ENCODE assay signal across 1 cellular context in the genomic region with DNA sequence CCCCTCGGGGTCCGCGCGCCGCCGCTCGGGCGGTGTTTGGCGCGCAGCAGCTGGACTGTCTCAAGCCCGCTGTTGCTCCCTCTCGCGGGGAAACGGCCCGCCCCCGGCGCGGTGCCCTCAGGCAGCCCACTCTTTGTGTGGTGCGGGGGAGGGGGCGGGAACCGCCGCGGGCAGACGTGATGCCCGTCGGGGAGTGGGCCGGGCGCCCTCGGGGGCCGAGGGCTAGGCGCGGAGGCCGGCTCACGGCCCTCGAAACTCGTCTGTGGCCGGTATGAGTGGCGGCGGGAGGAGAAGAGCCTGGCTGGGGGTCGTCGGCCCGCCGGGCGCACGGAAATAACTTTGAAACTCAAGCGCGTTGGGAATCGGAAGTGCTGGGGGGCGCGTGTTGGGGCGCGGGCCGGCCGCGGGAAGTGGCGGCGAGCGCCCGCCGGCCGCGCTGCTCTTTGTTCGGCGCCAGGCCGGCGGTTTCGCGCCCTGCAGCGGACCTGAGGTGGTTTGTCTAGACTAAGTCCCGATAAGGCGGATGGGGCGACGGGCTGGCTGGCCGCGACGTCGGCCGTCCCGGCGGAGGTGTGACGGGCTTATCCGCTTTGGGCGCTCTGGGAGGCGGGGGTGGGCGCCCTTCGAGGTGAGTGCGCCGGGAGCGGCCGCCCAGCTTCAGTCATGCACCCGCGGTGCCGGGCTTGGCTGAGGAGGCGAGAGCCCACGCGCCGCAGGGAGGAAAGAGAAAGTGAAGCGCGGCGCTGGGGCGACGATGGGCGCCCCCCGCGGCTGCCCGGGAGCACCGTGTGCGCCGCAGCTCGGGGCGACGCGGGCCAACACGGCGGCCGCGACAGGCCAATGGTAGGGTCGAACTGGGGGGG.
TF ChIP-seq lines count a peak whose summit lies in the region.

No MANE protein-coding gene starts in this region.

TF ChIP-seq in HepG2, 621 proteins besides CTCF, POLR2A, EP300 and RAD21 (continued from another document and continues in another):
- TF ChIP-seq, protein P1, sequence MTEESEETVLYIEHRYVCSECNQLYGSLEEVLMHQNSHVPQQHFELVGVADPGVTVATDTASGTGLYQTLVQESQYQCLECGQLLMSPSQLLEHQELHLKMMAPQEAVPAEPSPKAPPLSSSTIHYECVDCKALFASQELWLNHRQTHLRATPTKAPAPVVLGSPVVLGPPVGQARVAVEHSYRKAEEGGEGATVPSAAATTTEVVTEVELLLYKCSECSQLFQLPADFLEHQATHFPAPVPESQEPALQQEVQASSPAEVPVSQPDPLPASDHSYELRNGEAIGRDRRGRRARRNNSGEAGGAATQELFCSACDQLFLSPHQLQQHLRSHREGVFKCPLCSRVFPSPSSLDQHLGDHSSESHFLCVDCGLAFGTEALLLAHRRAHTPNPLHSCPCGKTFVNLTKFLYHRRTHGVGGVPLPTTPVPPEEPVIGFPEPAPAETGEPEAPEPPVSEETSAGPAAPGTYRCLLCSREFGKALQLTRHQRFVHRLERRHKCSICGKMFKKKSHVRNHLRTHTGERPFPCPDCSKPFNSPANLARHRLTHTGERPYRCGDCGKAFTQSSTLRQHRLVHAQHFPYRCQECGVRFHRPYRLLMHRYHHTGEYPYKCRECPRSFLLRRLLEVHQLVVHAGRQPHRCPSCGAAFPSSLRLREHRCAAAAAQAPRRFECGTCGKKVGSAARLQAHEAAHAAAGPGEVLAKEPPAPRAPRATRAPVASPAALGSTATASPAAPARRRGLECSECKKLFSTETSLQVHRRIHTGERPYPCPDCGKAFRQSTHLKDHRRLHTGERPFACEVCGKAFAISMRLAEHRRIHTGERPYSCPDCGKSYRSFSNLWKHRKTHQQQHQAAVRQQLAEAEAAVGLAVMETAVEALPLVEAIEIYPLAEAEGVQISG (CRISPR knock-in tag; IDR thresholded peaks at IDR 0.05) = no peak; the same call in none of the 2 replicates
- TF ChIP-seq, protein P2, sequence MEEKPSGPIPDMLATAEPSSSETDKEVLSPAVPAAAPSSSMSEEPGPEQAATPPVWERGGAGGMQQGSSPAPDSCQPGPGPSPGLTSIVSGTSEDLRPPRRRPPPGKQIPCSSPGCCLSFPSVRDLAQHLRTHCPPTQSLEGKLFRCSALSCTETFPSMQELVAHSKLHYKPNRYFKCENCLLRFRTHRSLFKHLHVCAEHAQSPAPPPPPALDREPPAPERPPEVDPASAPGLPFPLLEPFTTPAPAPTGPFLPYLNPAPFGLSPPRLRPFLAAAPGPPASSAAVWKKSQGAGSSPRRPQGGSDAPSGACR (CRISPR knock-in tag; IDR thresholded peaks at IDR 0.05) = no peak
- TF ChIP-seq NR2F2 (IDR thresholded peaks at IDR 0.05; ENCODE audit: borderline replicate concordance, low read depth) = no peak
- TF ChIP-seq, protein P3, sequence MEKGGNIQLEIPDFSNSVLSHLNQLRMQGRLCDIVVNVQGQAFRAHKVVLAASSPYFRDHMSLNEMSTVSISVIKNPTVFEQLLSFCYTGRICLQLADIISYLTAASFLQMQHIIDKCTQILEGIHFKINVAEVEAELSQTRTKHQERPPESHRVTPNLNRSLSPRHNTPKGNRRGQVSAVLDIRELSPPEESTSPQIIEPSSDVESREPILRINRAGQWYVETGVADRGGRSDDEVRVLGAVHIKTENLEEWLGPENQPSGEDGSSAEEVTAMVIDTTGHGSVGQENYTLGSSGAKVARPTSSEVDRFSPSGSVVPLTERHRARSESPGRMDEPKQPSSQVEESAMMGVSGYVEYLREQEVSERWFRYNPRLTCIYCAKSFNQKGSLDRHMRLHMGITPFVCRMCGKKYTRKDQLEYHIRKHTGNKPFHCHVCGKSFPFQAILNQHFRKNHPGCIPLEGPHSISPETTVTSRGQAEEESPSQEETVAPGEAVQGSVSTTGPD (CRISPR knock-in tag; IDR thresholded peaks at IDR 0.05) = no peak
- TF ChIP-seq ZNF878 (CRISPR knock-in tag; IDR thresholded peaks at IDR 0.05) = 0 out of 2 replicates have a peak, but pooled peaks have one; percentile 18
- no peak for TF ChIP-seq ZNF20 (CRISPR knock-in tag; IDR thresholded peaks at IDR 0.05)
- TF ChIP-seq, protein P4, sequence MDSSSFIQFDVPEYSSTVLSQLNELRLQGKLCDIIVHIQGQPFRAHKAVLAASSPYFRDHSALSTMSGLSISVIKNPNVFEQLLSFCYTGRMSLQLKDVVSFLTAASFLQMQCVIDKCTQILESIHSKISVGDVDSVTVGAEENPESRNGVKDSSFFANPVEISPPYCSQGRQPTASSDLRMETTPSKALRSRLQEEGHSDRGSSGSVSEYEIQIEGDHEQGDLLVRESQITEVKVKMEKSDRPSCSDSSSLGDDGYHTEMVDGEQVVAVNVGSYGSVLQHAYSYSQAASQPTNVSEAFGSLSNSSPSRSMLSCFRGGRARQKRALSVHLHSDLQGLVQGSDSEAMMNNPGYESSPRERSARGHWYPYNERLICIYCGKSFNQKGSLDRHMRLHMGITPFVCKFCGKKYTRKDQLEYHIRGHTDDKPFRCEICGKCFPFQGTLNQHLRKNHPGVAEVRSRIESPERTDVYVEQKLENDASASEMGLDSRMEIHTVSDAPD (CRISPR knock-in tag; IDR thresholded peaks at IDR 0.05) = no peak
- TF ChIP-seq SAFB2 (CRISPR knock-in tag; IDR thresholded peaks at IDR 0.05; ENCODE audit: borderline replicate concordance, low read depth) = no peak; the same call in 1 of the 2 replicates
- no peak for TF ChIP-seq ZMYM2 (CRISPR knock-in tag; IDR thresholded peaks at IDR 0.05)
- TF ChIP-seq, protein P5, sequence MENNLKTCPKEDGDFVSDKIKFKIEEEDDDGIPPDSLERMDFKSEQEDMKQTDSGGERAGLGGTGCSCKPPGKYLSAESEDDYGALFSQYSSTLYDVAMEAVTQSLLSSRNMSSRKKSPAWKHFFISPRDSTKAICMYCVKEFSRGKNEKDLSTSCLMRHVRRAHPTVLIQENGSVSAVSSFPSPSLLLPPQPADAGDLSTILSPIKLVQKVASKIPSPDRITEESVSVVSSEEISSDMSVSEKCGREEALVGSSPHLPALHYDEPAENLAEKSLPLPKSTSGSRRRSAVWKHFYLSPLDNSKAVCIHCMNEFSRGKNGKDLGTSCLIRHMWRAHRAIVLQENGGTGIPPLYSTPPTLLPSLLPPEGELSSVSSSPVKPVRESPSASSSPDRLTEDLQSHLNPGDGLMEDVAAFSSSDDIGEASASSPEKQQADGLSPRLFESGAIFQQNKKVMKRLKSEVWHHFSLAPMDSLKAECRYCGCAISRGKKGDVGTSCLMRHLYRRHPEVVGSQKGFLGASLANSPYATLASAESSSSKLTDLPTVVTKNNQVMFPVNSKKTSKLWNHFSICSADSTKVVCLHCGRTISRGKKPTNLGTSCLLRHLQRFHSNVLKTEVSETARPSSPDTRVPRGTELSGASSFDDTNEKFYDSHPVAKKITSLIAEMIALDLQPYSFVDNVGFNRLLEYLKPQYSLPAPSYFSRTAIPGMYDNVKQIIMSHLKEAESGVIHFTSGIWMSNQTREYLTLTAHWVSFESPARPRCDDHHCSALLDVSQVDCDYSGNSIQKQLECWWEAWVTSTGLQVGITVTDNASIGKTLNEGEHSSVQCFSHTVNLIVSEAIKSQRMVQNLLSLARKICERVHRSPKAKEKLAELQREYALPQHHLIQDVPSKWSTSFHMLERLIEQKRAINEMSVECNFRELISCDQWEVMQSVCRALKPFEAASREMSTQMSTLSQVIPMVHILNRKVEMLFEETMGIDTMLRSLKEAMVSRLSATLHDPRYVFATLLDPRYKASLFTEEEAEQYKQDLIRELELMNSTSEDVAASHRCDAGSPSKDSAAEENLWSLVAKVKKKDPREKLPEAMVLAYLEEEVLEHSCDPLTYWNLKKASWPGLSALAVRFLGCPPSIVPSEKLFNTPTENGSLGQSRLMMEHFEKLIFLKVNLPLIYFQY (CRISPR knock-in tag; IDR thresholded peaks at IDR 0.05; ENCODE audit: borderline replicate concordance) = no peak
- TF ChIP-seq U2AF1 (optimal IDR thresholded peaks at IDR 0.05; ENCODE audit: low read depth, low read length) = no peak
- TF ChIP-seq, protein P6, sequence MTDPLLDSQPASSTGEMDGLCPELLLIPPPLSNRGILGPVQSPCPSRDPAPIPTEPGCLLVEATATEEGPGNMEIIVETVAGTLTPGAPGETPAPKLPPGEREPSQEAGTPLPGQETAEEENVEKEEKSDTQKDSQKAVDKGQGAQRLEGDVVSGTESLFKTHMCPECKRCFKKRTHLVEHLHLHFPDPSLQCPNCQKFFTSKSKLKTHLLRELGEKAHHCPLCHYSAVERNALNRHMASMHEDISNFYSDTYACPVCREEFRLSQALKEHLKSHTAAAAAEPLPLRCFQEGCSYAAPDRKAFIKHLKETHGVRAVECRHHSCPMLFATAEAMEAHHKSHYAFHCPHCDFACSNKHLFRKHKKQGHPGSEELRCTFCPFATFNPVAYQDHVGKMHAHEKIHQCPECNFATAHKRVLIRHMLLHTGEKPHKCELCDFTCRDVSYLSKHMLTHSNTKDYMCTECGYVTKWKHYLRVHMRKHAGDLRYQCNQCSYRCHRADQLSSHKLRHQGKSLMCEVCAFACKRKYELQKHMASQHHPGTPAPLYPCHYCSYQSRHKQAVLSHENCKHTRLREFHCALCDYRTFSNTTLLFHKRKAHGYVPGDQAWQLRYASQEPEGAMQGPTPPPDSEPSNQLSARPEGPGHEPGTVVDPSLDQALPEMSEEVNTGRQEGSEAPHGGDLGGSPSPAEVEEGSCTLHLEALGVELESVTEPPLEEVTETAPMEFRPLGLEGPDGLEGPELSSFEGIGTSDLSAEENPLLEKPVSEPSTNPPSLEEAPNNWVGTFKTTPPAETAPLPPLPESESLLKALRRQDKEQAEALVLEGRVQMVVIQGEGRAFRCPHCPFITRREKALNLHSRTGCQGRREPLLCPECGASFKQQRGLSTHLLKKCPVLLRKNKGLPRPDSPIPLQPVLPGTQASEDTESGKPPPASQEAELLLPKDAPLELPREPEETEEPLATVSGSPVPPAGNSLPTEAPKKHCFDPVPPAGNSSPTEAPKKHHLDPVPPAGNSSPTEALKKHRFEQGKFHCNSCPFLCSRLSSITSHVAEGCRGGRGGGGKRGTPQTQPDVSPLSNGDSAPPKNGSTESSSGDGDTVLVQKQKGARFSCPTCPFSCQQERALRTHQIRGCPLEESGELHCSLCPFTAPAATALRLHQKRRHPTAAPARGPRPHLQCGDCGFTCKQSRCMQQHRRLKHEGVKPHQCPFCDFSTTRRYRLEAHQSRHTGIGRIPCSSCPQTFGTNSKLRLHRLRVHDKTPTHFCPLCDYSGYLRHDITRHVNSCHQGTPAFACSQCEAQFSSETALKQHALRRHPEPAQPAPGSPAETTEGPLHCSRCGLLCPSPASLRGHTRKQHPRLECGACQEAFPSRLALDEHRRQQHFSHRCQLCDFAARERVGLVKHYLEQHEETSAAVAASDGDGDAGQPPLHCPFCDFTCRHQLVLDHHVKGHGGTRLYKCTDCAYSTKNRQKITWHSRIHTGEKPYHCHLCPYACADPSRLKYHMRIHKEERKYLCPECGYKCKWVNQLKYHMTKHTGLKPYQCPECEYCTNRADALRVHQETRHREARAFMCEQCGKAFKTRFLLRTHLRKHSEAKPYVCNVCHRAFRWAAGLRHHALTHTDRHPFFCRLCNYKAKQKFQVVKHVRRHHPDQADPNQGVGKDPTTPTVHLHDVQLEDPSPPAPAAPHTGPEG (CRISPR knock-in tag; IDR thresholded peaks at IDR 0.05) = no peak
- TF ChIP-seq, protein P7, sequence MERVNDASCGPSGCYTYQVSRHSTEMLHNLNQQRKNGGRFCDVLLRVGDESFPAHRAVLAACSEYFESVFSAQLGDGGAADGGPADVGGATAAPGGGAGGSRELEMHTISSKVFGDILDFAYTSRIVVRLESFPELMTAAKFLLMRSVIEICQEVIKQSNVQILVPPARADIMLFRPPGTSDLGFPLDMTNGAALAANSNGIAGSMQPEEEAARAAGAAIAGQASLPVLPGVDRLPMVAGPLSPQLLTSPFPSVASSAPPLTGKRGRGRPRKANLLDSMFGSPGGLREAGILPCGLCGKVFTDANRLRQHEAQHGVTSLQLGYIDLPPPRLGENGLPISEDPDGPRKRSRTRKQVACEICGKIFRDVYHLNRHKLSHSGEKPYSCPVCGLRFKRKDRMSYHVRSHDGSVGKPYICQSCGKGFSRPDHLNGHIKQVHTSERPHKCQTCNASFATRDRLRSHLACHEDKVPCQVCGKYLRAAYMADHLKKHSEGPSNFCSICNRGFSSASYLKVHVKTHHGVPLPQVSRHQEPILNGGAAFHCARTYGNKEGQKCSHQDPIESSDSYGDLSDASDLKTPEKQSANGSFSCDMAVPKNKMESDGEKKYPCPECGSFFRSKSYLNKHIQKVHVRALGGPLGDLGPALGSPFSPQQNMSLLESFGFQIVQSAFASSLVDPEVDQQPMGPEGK (CRISPR knock-in tag; IDR thresholded peaks at IDR 0.05) = no peak; the same call in 1 of the 2 replicates
- TF ChIP-seq RBM39 (IDR thresholded peaks at IDR 0.05; ENCODE audit: low read depth, low read length, poor library complexity, severe bottlenecking) = peak; percentile 56
- TF ChIP-seq, protein P8, sequence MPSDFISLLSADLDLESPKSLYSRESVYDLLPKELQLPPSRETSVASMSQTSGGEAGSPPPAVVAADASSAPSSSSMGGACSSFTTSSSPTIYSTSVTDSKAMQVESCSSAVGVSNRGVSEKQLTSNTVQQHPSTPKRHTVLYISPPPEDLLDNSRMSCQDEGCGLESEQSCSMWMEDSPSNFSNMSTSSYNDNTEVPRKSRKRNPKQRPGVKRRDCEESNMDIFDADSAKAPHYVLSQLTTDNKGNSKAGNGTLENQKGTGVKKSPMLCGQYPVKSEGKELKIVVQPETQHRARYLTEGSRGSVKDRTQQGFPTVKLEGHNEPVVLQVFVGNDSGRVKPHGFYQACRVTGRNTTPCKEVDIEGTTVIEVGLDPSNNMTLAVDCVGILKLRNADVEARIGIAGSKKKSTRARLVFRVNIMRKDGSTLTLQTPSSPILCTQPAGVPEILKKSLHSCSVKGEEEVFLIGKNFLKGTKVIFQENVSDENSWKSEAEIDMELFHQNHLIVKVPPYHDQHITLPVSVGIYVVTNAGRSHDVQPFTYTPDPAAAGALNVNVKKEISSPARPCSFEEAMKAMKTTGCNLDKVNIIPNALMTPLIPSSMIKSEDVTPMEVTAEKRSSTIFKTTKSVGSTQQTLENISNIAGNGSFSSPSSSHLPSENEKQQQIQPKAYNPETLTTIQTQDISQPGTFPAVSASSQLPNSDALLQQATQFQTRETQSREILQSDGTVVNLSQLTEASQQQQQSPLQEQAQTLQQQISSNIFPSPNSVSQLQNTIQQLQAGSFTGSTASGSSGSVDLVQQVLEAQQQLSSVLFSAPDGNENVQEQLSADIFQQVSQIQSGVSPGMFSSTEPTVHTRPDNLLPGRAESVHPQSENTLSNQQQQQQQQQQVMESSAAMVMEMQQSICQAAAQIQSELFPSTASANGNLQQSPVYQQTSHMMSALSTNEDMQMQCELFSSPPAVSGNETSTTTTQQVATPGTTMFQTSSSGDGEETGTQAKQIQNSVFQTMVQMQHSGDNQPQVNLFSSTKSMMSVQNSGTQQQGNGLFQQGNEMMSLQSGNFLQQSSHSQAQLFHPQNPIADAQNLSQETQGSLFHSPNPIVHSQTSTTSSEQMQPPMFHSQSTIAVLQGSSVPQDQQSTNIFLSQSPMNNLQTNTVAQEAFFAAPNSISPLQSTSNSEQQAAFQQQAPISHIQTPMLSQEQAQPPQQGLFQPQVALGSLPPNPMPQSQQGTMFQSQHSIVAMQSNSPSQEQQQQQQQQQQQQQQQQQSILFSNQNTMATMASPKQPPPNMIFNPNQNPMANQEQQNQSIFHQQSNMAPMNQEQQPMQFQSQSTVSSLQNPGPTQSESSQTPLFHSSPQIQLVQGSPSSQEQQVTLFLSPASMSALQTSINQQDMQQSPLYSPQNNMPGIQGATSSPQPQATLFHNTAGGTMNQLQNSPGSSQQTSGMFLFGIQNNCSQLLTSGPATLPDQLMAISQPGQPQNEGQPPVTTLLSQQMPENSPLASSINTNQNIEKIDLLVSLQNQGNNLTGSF (CRISPR knock-in tag; IDR thresholded peaks at IDR 0.05) = no peak
- peak; percentile 51; the same call in 1 of the 2 replicates for TF ChIP-seq ZFAT (CRISPR knock-in tag; conservative IDR thresholded peaks at IDR 0.05)
- TF ChIP-seq, protein P9, sequence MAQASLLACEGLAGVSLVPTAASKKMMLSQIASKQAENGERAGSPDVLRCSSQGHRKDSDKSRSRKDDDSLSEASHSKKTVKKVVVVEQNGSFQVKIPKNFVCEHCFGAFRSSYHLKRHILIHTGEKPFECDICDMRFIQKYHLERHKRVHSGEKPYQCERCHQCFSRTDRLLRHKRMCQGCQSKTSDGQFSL (CRISPR knock-in tag; IDR thresholded peaks at IDR 0.05) = no peak
